9 cellular contexts compared by ENCODE assay signal in the genomic region with DNA sequence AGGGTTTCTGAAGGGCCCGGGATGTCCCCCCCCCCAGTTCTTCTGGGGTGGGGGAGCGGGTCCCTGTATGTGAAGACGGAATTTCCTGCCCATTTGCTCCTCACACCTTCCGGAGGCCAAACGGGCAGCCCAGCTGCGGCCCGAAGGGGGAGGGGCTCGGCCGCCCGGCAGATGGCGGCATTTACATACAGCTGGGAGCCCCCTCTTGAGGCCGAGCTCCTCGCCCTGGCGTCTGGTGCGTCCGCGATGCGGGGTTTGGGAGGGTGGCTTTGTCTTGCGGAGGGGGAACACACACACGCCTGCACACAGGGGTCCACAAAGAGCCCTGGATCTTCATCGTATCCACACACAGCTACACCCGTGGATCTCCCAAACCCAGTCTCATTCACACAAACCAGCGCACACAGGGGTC. TPM values are rescaled to one million over a fixed set of nuclear protein-coding genes. Genes with fewer than 3 reads are reported as not detected.
A peak's percentile ranks its signal among the peaks of the same experiment; 100 is the strongest.
DNase-seq lines count a peak whose midpoint lies in the region; ATAC-seq and TF ChIP-seq lines count a peak whose summit lies in the region.
"Had no signal": no experiment of that assay in that cellular context is flagged by ENCODE, and none has a peak within 500 bp of the region (broad histone marks: within the 10 kb centered on the region; RNA-seq: fewer than 3 reads in every experiment).

No MANE protein-coding gene starts in this region.

- H2BK120ac ChIP-seq in trophoblast cell (ENCODE audit: insufficient read depth, low read length, poor library complexity): no peak overlapping the region

- H2AK5ac ChIP-seq in trophoblast cell (ENCODE audit: low read length): no peak overlapping the region

- peaks cover 8 to 10% of the 10 kb centered on the region in 2 experiments for H3K4me1 ChIP-seq in trophoblast cell (ENCODE audit: control insufficient read depth in 1 of 2, insufficient read depth in 2 of 2, low read length in 2 of 2)

- no peak for ATAC-seq in GM19324 (IDR thresholded peaks at IDR 0.05; ENCODE audit: low FRiP score, unreplicated experiment)

- H3K27ac Mint-ChIP-seq in T-helper 1 cell treated with Interleukin-12 subunit alpha and Interleukin-12 subunit beta and Interleukin-4 antibody, amounts not matched to agents 30 μg/mL and 1 μg/mL, for 36 hours: no peak overlapping the region

- peaks cover 5% of the 10 kb centered on the region for H3K36me3 Mint-ChIP-seq in T-helper 1 cell treated with Interleukin-12 subunit alpha and Interleukin-12 subunit beta and Interleukin-4 antibody, amounts not matched to agents 30 μg/mL and 1 μg/mL, for 36 hours (ENCODE audit: low read depth)

- peak overlapping the region; percentile 25 for H3K4me3 Mint-ChIP-seq in T-helper 1 cell treated with Interleukin-12 subunit alpha and Interleukin-12 subunit beta and Interleukin-4 antibody, amounts not matched to agents 30 μg/mL and 1 μg/mL, for 36 hours

- H2BK5ac ChIP-seq in trophoblast cell (ENCODE audit: low read depth, low read length, poor library complexity): no peak overlapping the region

- no peaks in the 10 kb centered on the region for H3K79me2 ChIP-seq in trophoblast cell (ENCODE audit: control insufficient read depth, insufficient read depth, low read length, poor library complexity)

- no peak overlapping the region for H4K8ac ChIP-seq in trophoblast cell (ENCODE audit: low read depth, low read length)

- peaks cover 5% of the 10 kb centered on the region for H3K9me3 ChIP-seq in trophoblast cell (ENCODE audit: insufficient read depth, low read depth, low read length)

- DNase-seq in activated T-cell treated with anti-CD3 and anti-CD28 coated beads, Interleukin-2, amount 50 U/mL, for 1 hour: peak; percentile 36
- DNase-seq in activated T-cell treated with anti-CD3 and anti-CD28 coated beads for 4 hours (no peak), NCI-H1436 treated with DMSO at 0.1 percent for 48 hours (lab: John Stamatoyannopoulos, UW) (peak; percentile 68), fibroblast of pulmonary artery (ENCODE audit: low read depth) (peak; percentile 29), trophoblast cell (no peak), cerebellum (ENCODE audit: low spot score) (no peak)

- no CpG with 5 or more reads among the region's 23 CpGs for WGBS in trophoblast cell (ENCODE audit: extremely low coverage, insufficient coverage, insufficient read length)

- H3K23ac ChIP-seq in trophoblast cell (ENCODE audit: low read length): no peak overlapping the region

- no peak overlapping the region for H3K18ac ChIP-seq in trophoblast cell (ENCODE audit: low read length)

- H3K14ac ChIP-seq in trophoblast cell (ENCODE audit: low read length): no peak overlapping the region

- peaks cover 13% of the 10 kb centered on the region for H3K4me1 Mint-ChIP-seq in T-helper 1 cell treated with Interleukin-12 subunit alpha and Interleukin-12 subunit beta and Interleukin-4 antibody, amounts not matched to agents 30 μg/mL and 1 μg/mL, for 36 hours (ENCODE audit: low read depth)

- H3K9ac ChIP-seq in trophoblast cell (ENCODE audit: low read length): no peak overlapping the region

- no peak overlapping the region for H4K12ac ChIP-seq in trophoblast cell (ENCODE audit: low read depth, low read length)

- peak overlapping the region; percentile 14 for H2AFZ ChIP-seq in trophoblast cell (ENCODE audit: insufficient read depth, low read length, poor library complexity)

- peak overlapping the region; percentile 63 for H3K4me2 ChIP-seq in trophoblast cell (ENCODE audit: low read length)

- TF ChIP-seq CTCF in fibroblast of pulmonary artery (IDR thresholded peaks at IDR 0.05; ENCODE audit: low read length, missing control alignments): peak; percentile 23

- H3K4ac ChIP-seq in trophoblast cell (ENCODE audit: low read depth, low read length): no peak overlapping the region

- no peaks in the 10 kb centered on the region for H3K36me3 ChIP-seq in trophoblast cell (ENCODE audit: control insufficient read depth in 1 of 2, insufficient read depth in 2 of 2, low read length in 2 of 2)

- H4K91ac ChIP-seq in trophoblast cell (ENCODE audit: low read depth, low read length): no peak overlapping the region

- H3K4me3 ChIP-seq in fibroblast of pulmonary artery (replicated peaks; ENCODE audit: low read depth, low read length) (peak overlapping the region; percentile 27), trophoblast cell (ENCODE audit: low read depth, low read length) (no peak overlapping the region)

- H3K27me3 Mint-ChIP-seq in T-helper 1 cell treated with Interleukin-12 subunit alpha and Interleukin-12 subunit beta and Interleukin-4 antibody, amounts not matched to agents 30 μg/mL and 1 μg/mL, for 36 hours (ENCODE audit: low read depth): peaks cover 56% of the 10 kb centered on the region

- peaks cover 2% of the 10 kb centered on the region for H3K79me1 ChIP-seq in trophoblast cell (ENCODE audit: low read length)

- H3K9me3 Mint-ChIP-seq in T-helper 1 cell treated with Interleukin-12 subunit alpha and Interleukin-12 subunit beta and Interleukin-4 antibody, amounts not matched to agents 30 μg/mL and 1 μg/mL, for 36 hours: no peaks in the 10 kb centered on the region

- no peak overlapping the region for H3K27ac ChIP-seq in trophoblast cell (ENCODE audit: low read depth, low read length)

- no peak overlapping the region for H2BK12ac ChIP-seq in trophoblast cell (ENCODE audit: low read length)

- H3K27me3 ChIP-seq in trophoblast cell (ENCODE audit: insufficient read depth, low read length): peaks cover 23% of the 10 kb centered on the region

RNA-seq across cellular contexts. Expression of a gene that starts 0.9 kb away (rescaled TPM):
- polyA plus RNA-seq in trophoblast cell (2013): 0.33 and 0.40 TPM in 2 replicates
- 16.8 TPM for total RNA-seq in cerebellum
- total RNA-seq: aorta had no signal
- polyA plus RNA-seq: aorta had no signal

RNA-seq across cellular contexts. Expression of a gene that starts 17.1 kb away (rescaled TPM):
- polyA plus RNA-seq in trophoblast cell (2013): 4.4 and 5.0 TPM in 2 replicates
- not detected for total RNA-seq in cerebellum
- total RNA-seq: aorta had no signal
- polyA plus RNA-seq: aorta had no signal

RNA-seq across cellular contexts. Expression of a gene that starts 17.2 kb away (rescaled TPM):
- 66.8 and 71.3 TPM in 2 replicates for polyA plus RNA-seq in trophoblast cell (2013)
- total RNA-seq in cerebellum: 36.7 TPM

RNA-seq across cellular contexts. Expression of a gene that starts 34.8 kb away (rescaled TPM):
- 0.85 and 0.93 TPM in 2 replicates for polyA plus RNA-seq in trophoblast cell (2013)
- 14.5 TPM for total RNA-seq in cerebellum

RNA-seq across cellular contexts. Expression of a gene that starts 42.1 kb away (rescaled TPM):
- 12.8 and 13.5 TPM in 2 replicates for polyA plus RNA-seq in trophoblast cell (2013)
- 10.2 TPM for total RNA-seq in cerebellum

Comparison
In these comparisons a context has a peak if more than half of its experiments do, and no peak if none do; other contexts are left out.
1. DNase-seq: peak in activated T-cell treated with anti-CD3 and anti-CD28 coated beads, Interleukin-2, amount 50 U/mL, for 1 hour (single experiment), NCI-H1436 treated with DMSO at 0.1 percent for 48 hours (single experiment) and fibroblast of pulmonary artery (single experiment); none in activated T-cell treated with anti-CD3 and anti-CD28 coated beads for 4 hours (single experiment), trophoblast cell (0 of 2) and cerebellum (single experiment).